In genomic region chr16:27780468-27781194, GRCh38 we compare ENCODE assay signal across 15 cellular contexts.
"Had no signal": no experiment of that assay in that cellular context is flagged by ENCODE, and none has a peak within 500 bp of the region (broad histone marks: within the 10 kb centered on the region; RNA-seq: fewer than 3 reads in every experiment).

No MANE protein-coding gene starts in this region.

- H3K27me3 ChIP-seq: left lung, pancreas, right lobe of liver, testis, upper lobe of left lung had no signal

- H3K4me1 Mint-ChIP-seq: activated CD4-positive, alpha-beta T cell treated with anti-CD3 and anti-CD28 coated beads for 36 hours; endodermal cell; stimulated activated naive CD8-positive, alpha-beta T cell treated with anti-CD3 and anti-CD28 coated beads, Interleukin-15, amount 100 ng/mL, for 72 hours had no signal

- H3K27ac ChIP-seq: left lung, pancreas, right lobe of liver, testis, upper lobe of left lung had no signal

- H3K4me1 ChIP-seq: left lung, pancreas, right lobe of liver, testis had no signal

- H3K4me3 Mint-ChIP-seq: activated CD4-positive, alpha-beta memory T cell treated with anti-CD3 and anti-CD28 coated beads for 36 hours; activated CD4-positive, alpha-beta T cell treated with anti-CD3 and anti-CD28 coated beads for 36 hours; activated naive CD8-positive, alpha-beta T cell; endodermal cell; stimulated activated naive CD8-positive, alpha-beta T cell treated with anti-CD3 and anti-CD28 coated beads, Interleukin-15, amount 100 ng/mL, for 72 hours had no signal

- H3K4me3 ChIP-seq: left lung, pancreas, right lobe of liver, testis, upper lobe of left lung had no signal

- H3K27me3 Mint-ChIP-seq: activated CD4-positive, alpha-beta memory T cell treated with anti-CD3 and anti-CD28 coated beads for 36 hours; activated CD4-positive, alpha-beta T cell treated with anti-CD3 and anti-CD28 coated beads for 36 hours; activated naive CD8-positive, alpha-beta T cell; stimulated activated naive CD8-positive, alpha-beta T cell treated with anti-CD3 and anti-CD28 coated beads, Interleukin-15, amount 100 ng/mL, for 72 hours had no signal

- H3K9me3 ChIP-seq: left lung, pancreas, right lobe of liver, testis, upper lobe of left lung had no signal

- H3K27ac Mint-ChIP-seq: activated CD4-positive, alpha-beta memory T cell treated with anti-CD3 and anti-CD28 coated beads for 36 hours; activated CD4-positive, alpha-beta T cell treated with anti-CD3 and anti-CD28 coated beads for 36 hours; activated naive CD8-positive, alpha-beta T cell; endodermal cell; stimulated activated naive CD8-positive, alpha-beta T cell treated with anti-CD3 and anti-CD28 coated beads, Interleukin-15, amount 100 ng/mL, for 72 hours had no signal

- DNase-seq: activated CD4-positive, alpha-beta memory T cell treated with anti-CD3 and anti-CD28 coated beads for 36 hours; activated CD4-positive, alpha-beta T cell treated with anti-CD3 and anti-CD28 coated beads for 36 hours; activated T-cell treated with anti-CD3 and anti-CD28 coated beads for 4 hours; left lung; pancreas; small intestine; stimulated activated CD4-positive, alpha-beta T cell treated with anti-CD3 and anti-CD28 coated beads, Interleukin-4, amount 100 ng/mL, for 1 hour; stimulated activated naive CD8-positive, alpha-beta T cell treated with anti-CD3 and anti-CD28 coated beads, Interleukin-15, amount 100 ng/mL, for 72 hours; T-helper 2 cell had no signal

- H3K36me3 Mint-ChIP-seq: activated CD4-positive, alpha-beta memory T cell treated with anti-CD3 and anti-CD28 coated beads for 36 hours; activated naive CD8-positive, alpha-beta T cell had no signal

- H3K9me3 Mint-ChIP-seq: activated CD4-positive, alpha-beta memory T cell treated with anti-CD3 and anti-CD28 coated beads for 36 hours; endodermal cell; neural crest cell; stimulated activated naive CD8-positive, alpha-beta T cell treated with anti-CD3 and anti-CD28 coated beads, Interleukin-15, amount 100 ng/mL, for 72 hours had no signal

- H3K36me3 ChIP-seq: right lobe of liver had no signal

- ATAC-seq: activated CD4-positive, alpha-beta T cell treated with anti-CD3 and anti-CD28 coated beads for 36 hours; right lobe of liver; stimulated activated naive CD8-positive, alpha-beta T cell treated with anti-CD3 and anti-CD28 coated beads, Interleukin-15, amount 100 ng/mL, for 72 hours had no signal
